14 cellular contexts compared by ENCODE assay signal in genomic region chr12:50082644-50083043, GRCh38. TPM values are rescaled to one million over a fixed set of nuclear protein-coding genes. Genes with fewer than 3 reads are reported as not detected.
DNase-seq lines count a peak whose midpoint lies in the region; ATAC-seq and TF ChIP-seq lines count a peak whose summit lies in the region.
"Had no signal": no experiment of that assay in that cellular context is flagged by ENCODE, and none has a peak within 500 bp of the region (broad histone marks: within the 10 kb centered on the region; RNA-seq: fewer than 3 reads in every experiment).

No MANE protein-coding gene starts in this region.

- CTCF ChIA-PET in CD4-positive, alpha-beta T cell (lab: Charles Lee): interaction anchor here (4.5 kb wide), 1 partner anchor 30 kb away, joined by 83 read pairs; the partner anchor contains the start of gene COX14

- intact Hi-C loops in CD4-positive, alpha-beta T cell (cut with DNase I, micrococcal nuclease): loop anchor here in 1 of 2 experiments (2.0 to 10.0 kb wide), 3 partner anchors 86 to 682 kb away; partner anchors contain the start of genes ATF1 and LIMA1

- H3K27me3 ChIP-seq in CD4-positive, alpha-beta T cell (ENCODE audit: control insufficient read depth, insufficient read depth, low read length): no peaks in the 10 kb centered on the region
- H3K27me3 ChIP-seq: BLaER1 treated with 17β-estradiol and CSF1 and Interleukin-3, amounts not matched to agents 10 nM and 100 nM; ovary; stomach had no signal

- DNase-seq in CD4-positive, alpha-beta T cell: no peak
- peak; percentile 56 for DNase-seq in HuH-7.5 (ENCODE audit: low spot score)
- DNase-seq in central memory CD8-positive, alpha-beta T cell (ENCODE audit: low spot score in 2 of 2): no peak
- no peak for DNase-seq in neural crest cell (ENCODE audit: low read depth, low spot score)
- DNase-seq in NCI-H446 (lab: John Stamatoyannopoulos, UW): no peak
- no peak for DNase-seq in dermis blood vessel endothelial cell
- DNase-seq: activated CD8-positive, alpha-beta memory T cell treated with anti-CD3 and anti-CD28 coated beads, Interleukin-2, amount 50 U/mL, for 48 hours; amniotic stem cell; NCI-H82; stomach; WERI-Rb-1 had no signal

- peak overlapping the region; percentile 11 for H3K4me3 Mint-ChIP-seq in CD4-positive, alpha-beta T cell
- no peak overlapping the region for H3K4me3 Mint-ChIP-seq in central memory CD8-positive, alpha-beta T cell
- H3K4me3 Mint-ChIP-seq in neural crest cell: peak overlapping the region; percentile 75

- H3K36me3 Mint-ChIP-seq in CD4-positive, alpha-beta T cell (ENCODE audit: low read depth): peaks cover 25% of the 10 kb centered on the region
- peaks cover 10% of the 10 kb centered on the region for H3K36me3 Mint-ChIP-seq in central memory CD8-positive, alpha-beta T cell (ENCODE audit: insufficient read depth)
- no peaks in the 10 kb centered on the region for H3K36me3 Mint-ChIP-seq in neural crest cell (ENCODE audit: low read depth)

- POLR2A ChIA-PET in CD4-positive, alpha-beta T cell (lab: Charles Lee): interaction anchor here (0.5 to 1.1 kb wide), 3 partner anchors 23 to 108 kb away, joined by 3 to 4 read pairs (median 3); partner anchors contain the start of gene COX14

- no peaks in the 10 kb centered on the region for H3K27me3 Mint-ChIP-seq in CD4-positive, alpha-beta T cell
- no peaks in the 10 kb centered on the region for H3K27me3 Mint-ChIP-seq in central memory CD8-positive, alpha-beta T cell
- H3K27me3 Mint-ChIP-seq in neural crest cell (ENCODE audit: low read depth): no peaks in the 10 kb centered on the region

- H3K27ac ChIP-seq in CD4-positive, alpha-beta T cell (ENCODE audit: low read depth, low read length): no peak overlapping the region
- H3K27ac ChIP-seq: ovary, stomach, WERI-Rb-1 had no signal

- H3K9me3 Mint-ChIP-seq in CD4-positive, alpha-beta T cell: no peaks in the 10 kb centered on the region
- no peaks in the 10 kb centered on the region for H3K9me3 Mint-ChIP-seq in central memory CD8-positive, alpha-beta T cell
- H3K9me3 Mint-ChIP-seq in neural crest cell: no peaks in the 10 kb centered on the region

- no peak for ATAC-seq in CD4-positive, alpha-beta T cell (ENCODE audit: poor library complexity)
- ATAC-seq in central memory CD8-positive, alpha-beta T cell (replicated peaks; ENCODE audit: extremely low read depth, poor library complexity, severe bottlenecking): no peak
- no peak for ATAC-seq in GM21360 (IDR thresholded peaks at IDR 0.05; ENCODE audit: unreplicated experiment)

- H3K27ac Mint-ChIP-seq in CD4-positive, alpha-beta T cell: peak overlapping the region; percentile 28
- peak overlapping the region; percentile 69 for H3K27ac Mint-ChIP-seq in central memory CD8-positive, alpha-beta T cell (ENCODE audit: low read depth)
- H3K27ac Mint-ChIP-seq in neural crest cell (ENCODE audit: unreplicated experiment): peak overlapping the region; percentile 58

- TF ChIP-seq CTCF in CD4-positive, alpha-beta T cell (IDR thresholded peaks at IDR 0.05): no peak
- no peak for TF ChIP-seq CTCF in neural crest cell (conservative IDR thresholded peaks at IDR 0.05)

- peaks cover 29% of the 10 kb centered on the region for H3K4me1 Mint-ChIP-seq in CD4-positive, alpha-beta T cell (ENCODE audit: low read depth)
- peaks cover 22% of the 10 kb centered on the region for H3K4me1 Mint-ChIP-seq in central memory CD8-positive, alpha-beta T cell
- H3K4me1 Mint-ChIP-seq in neural crest cell: peaks cover 31% of the 10 kb centered on the region

- no peaks in the 10 kb centered on the region for H3K9me3 ChIP-seq in CD4-positive, alpha-beta T cell (ENCODE audit: control insufficient read depth, low read length)
- H3K9me3 ChIP-seq: BLaER1 treated with 17β-estradiol and CSF1 and Interleukin-3, amounts not matched to agents 10 nM and 100 nM; ovary; stomach had no signal

RNA-seq across cellular contexts. Expression of gene SMARCD1, which starts 2.5 kb away (rescaled TPM):
- 10 to 100 TPM; 78.9 to 80.0 TPM for total RNA-seq in CD4-positive, alpha-beta T cell
- total RNA-seq in neural crest cell: 187 TPM in 2 replicates
- 70.1 and 163 TPM in 2 replicates for total RNA-seq in dermis blood vessel endothelial cell

RNA-seq across cellular contexts. Expression of gene GPD1, which starts 21.2 kb away (rescaled TPM):
- under 1 TPM; 0.41 to 0.47 TPM for total RNA-seq in CD4-positive, alpha-beta T cell
- total RNA-seq in neural crest cell (0.16 and 0.49 TPM in 2 replicates), dermis blood vessel endothelial cell (not detected in 2 replicates)

RNA-seq across cellular contexts. Expression of gene ASIC1, which starts 25.2 kb away (rescaled TPM):
- total RNA-seq in CD4-positive, alpha-beta T cell: 1 to 10 TPM; 1.5 to 2.8 TPM
- total RNA-seq in neural crest cell (22.7 and 25.0 TPM in 2 replicates), dermis blood vessel endothelial cell (under 0.01 and 0.14 TPM in 2 replicates)

RNA-seq across cellular contexts. Expression of gene COX14, which starts 29.4 kb away (rescaled TPM):
- 10 to 100 TPM; 51.1 to 52.8 TPM for total RNA-seq in CD4-positive, alpha-beta T cell
- total RNA-seq in neural crest cell (22.4 and 23.3 TPM in 2 replicates), dermis blood vessel endothelial cell (23.4 and 45.1 TPM in 2 replicates)

RNA-seq across cellular contexts. Expression of gene RACGAP1, which starts 57.4 kb away (rescaled TPM):
- total RNA-seq in CD4-positive, alpha-beta T cell: 1 to 10 TPM; 3.0 to 3.3 TPM
- total RNA-seq in neural crest cell: 91.7 and 104 TPM in 2 replicates
- total RNA-seq in dermis blood vessel endothelial cell: 19.9 and 67.1 TPM in 2 replicates
